ENCODE assay signal across 10 cellular contexts in genomic region chr4:119735136-119735770, GRCh38.
DNase-seq lines count a peak whose midpoint lies in the region; ATAC-seq, FAIRE-seq and TF ChIP-seq lines count a peak whose summit lies in the region.
"Had no signal": no experiment of that assay in that cellular context is flagged by ENCODE, and none has a peak within 500 bp of the region (broad histone marks: within the 10 kb centered on the region; RNA-seq: fewer than 3 reads in every experiment).

No MANE protein-coding gene starts in this region.

- H4K20me1 ChIP-seq in endothelial cell of umbilical vein (replicated peaks; ENCODE audit: control insufficient read depth, extremely low read depth, insufficient read depth, low read length) = no peaks in the 10 kb centered on the region

- no peak overlapping the region for H3K27ac Mint-ChIP-seq in activated T-cell treated with anti-CD3 and anti-CD28 coated beads, Interleukin-2, amount 50 U/mL, for 72 hours

- CTCF ChIA-PET in endothelial cell of umbilical vein (lab: Charles Lee) = interaction anchor here (0.6 to 1.5 kb wide), 2 partner anchors 16 to 21 kb away, joined by 3 to 5 read pairs; no protein-coding TSS in a partner anchor

- dilution Hi-C loops in endothelial cell of umbilical vein (cut with MboI; ENCODE audit: extremely low pct_ligation_motif_present, low sequenced_read_pairs) = no loop called here

- H3K27me3 Mint-ChIP-seq in activated T-cell treated with anti-CD3 and anti-CD28 coated beads, Interleukin-2, amount 50 U/mL, for 72 hours (ENCODE audit: low read depth) = peaks cover 4% of the 10 kb centered on the region

- no peaks in the 10 kb centered on the region for H3K9me3 ChIP-seq in endothelial cell of umbilical vein (replicated peaks; ENCODE audit: control insufficient read depth, insufficient read depth, low read length)
- no peaks in the 10 kb centered on the region for H3K9me3 ChIP-seq in mesodermal cell (ENCODE audit: control insufficient read depth, low read length)
- H3K9me3 ChIP-seq in aorta (ENCODE audit: control insufficient read depth, low read length) = no peaks in the 10 kb centered on the region

- no peak for FAIRE-seq in endothelial cell of umbilical vein (lab: Jason Lieb, UNC)

- ATAC-seq in Right ventricle myocardium inferior (peak; percentile 51), aorta (ENCODE audit: low FRiP score) (peak; percentile 61), left colon (no peak)
- ATAC-seq in activated T-cell treated with anti-CD3 and anti-CD28 coated beads, Interleukin-2, amount 50 U/mL, for 72 hours (replicated peaks in 1 of 2) = no peak

- H2AFZ ChIP-seq in endothelial cell of umbilical vein (ENCODE audit: low read depth, low read length) = no peak overlapping the region

- no peak overlapping the region for H3K4me3 ChIP-seq in endothelial cell of umbilical vein (replicated peaks in 1 of 3; ENCODE audit: insufficient read depth in 1 of 3, low read depth in 1 of 3, low read length in 3 of 3)
- H3K4me3 ChIP-seq in mesodermal cell (ENCODE audit: extremely low read depth, insufficient read depth, low read length, poor library complexity, severe bottlenecking) = no peak overlapping the region
- H3K4me3 ChIP-seq in aorta (ENCODE audit: low read length in 2 of 2) = no peak overlapping the region

- no peaks in the 10 kb centered on the region for H3K79me2 ChIP-seq in endothelial cell of umbilical vein (ENCODE audit: control insufficient read depth, insufficient read depth, low read length)

- no peak overlapping the region for H3K4me2 ChIP-seq in endothelial cell of umbilical vein (ENCODE audit: insufficient read depth, low read length)

- H3K36me3 ChIP-seq in endothelial cell of umbilical vein (ENCODE audit: control insufficient read depth in 2 of 2, extremely low read depth in 1 of 2, insufficient read depth in 2 of 2, low read length in 2 of 2) (no peaks in the 10 kb centered on the region), mesodermal cell (ENCODE audit: control insufficient read depth, insufficient read depth, low read length) (no peaks in the 10 kb centered on the region), aorta (ENCODE audit: control insufficient read depth in 1 of 2, insufficient read depth in 2 of 2, low read length in 1 of 2) (no peaks in the 10 kb centered on the region)

- no peaks in the 10 kb centered on the region for H3K36me3 Mint-ChIP-seq in activated T-cell treated with anti-CD3 and anti-CD28 coated beads, Interleukin-2, amount 50 U/mL, for 72 hours (ENCODE audit: insufficient read depth in 2 of 2)

- no peak overlapping the region for H3K4me3 Mint-ChIP-seq in activated T-cell treated with anti-CD3 and anti-CD28 coated beads, Interleukin-2, amount 50 U/mL, for 72 hours

- H3K4me1 ChIP-seq in endothelial cell of umbilical vein (ENCODE audit: control insufficient read depth, extremely low read depth, insufficient read depth, low read length) (peaks cover 11% of the 10 kb centered on the region), mesodermal cell (ENCODE audit: control insufficient read depth, insufficient read depth, low read length, poor library complexity, severe bottlenecking) (peaks cover 35% of the 10 kb centered on the region), aorta (ENCODE audit: control insufficient read depth in 1 of 2, insufficient read depth in 2 of 2, low read length in 2 of 2) (peaks cover 7 to 11% of the 10 kb centered on the region in 2 donors)

- no peaks in the 10 kb centered on the region for H3K9me1 ChIP-seq in endothelial cell of umbilical vein (replicated peaks; ENCODE audit: control insufficient read depth, extremely low read depth, insufficient read depth, low read length)

- H3K9ac ChIP-seq in endothelial cell of umbilical vein (replicated peaks; ENCODE audit: extremely low read depth, insufficient read depth, low read length) = no peak overlapping the region

- TF ChIP-seq CTCF in endothelial cell of umbilical vein (IDR thresholded peaks at IDR 0.05; ENCODE audit: extremely low read depth in 1 of 2, insufficient read depth in 1 of 2, low read depth in 1 of 2, low read length in 2 of 2) = no peak

- H3K27ac ChIP-seq in endothelial cell of umbilical vein (ENCODE audit: insufficient read depth, low read depth, low read length) = no peak overlapping the region
- peak overlapping the region; percentile 64 for H3K27ac ChIP-seq in mesodermal cell (ENCODE audit: low read depth, low read length, severe bottlenecking)
- H3K27ac ChIP-seq in aorta (ENCODE audit: low read depth in 1 of 2, low read length in 2 of 2) = peak overlapping the region; percentile 17 to 86
- H3K27ac ChIP-seq: 22Rv1 had no signal

- POLR2A ChIA-PET in endothelial cell of umbilical vein (lab: Charles Lee) = no interaction called here

- intact Hi-C loops in Right ventricle myocardium inferior (cut with DNase I) = no loop called here
- intact Hi-C loops in cardiac septum (cut with DNase I) = no loop called here
- intact Hi-C loops in endothelial cell of umbilical vein (cut with micrococcal nuclease) = no loop called here
- intact Hi-C loops in aorta (cut with DNase I) = loop anchor here (5.0 to 10.0 kb wide), 4 partner anchors 47 to 317 kb away; no protein-coding TSS in a partner anchor
- intact Hi-C loops in left colon (cut with DNase I, micrococcal nuclease) = no loop called here

- DNase-seq in Right ventricle myocardium inferior (ENCODE audit: missing footprints) = no peak
- DNase-seq in cardiac septum (ENCODE audit: low spot score) = no peak
- DNase-seq in endothelial cell of umbilical vein (ENCODE audit: low read depth, low spot score) = peak; percentile 4
- DNase-seq in aorta = no peak
- no peak for DNase-seq in left colon
- no peak for DNase-seq in activated T-cell treated with anti-CD3 and anti-CD28 coated beads, Interleukin-2, amount 50 U/mL, for 72 hours
- no peak for DNase-seq in activated CD4-positive, alpha-beta T cell treated with anti-CD3 and anti-CD28 coated beads for 48 hours
- DNase-seq: NCI-H1694 treated with DMSO at 0.1 percent for 48 hours had no signal

- H3K27me3 ChIP-seq in endothelial cell of umbilical vein (ENCODE audit: control insufficient read depth in 2 of 2, insufficient read depth in 2 of 2, low read length in 2 of 2) = peaks cover 0 to 3% of the 10 kb centered on the region in 2 experiments
- no peaks in the 10 kb centered on the region for H3K27me3 ChIP-seq in aorta (ENCODE audit: control insufficient read depth in 1 of 2, insufficient read depth in 2 of 2, low read length in 1 of 2)

- H3K9me3 Mint-ChIP-seq in activated T-cell treated with anti-CD3 and anti-CD28 coated beads, Interleukin-2, amount 50 U/mL, for 72 hours = peaks cover 0 to 1% of the 10 kb centered on the region in 2 donors

- BruUV-seq in endothelial cell of umbilical vein (replicated peaks; lab: Mats Ljungman, UMichigan) = no TSS peak

- H3K4me1 Mint-ChIP-seq in activated T-cell treated with anti-CD3 and anti-CD28 coated beads, Interleukin-2, amount 50 U/mL, for 72 hours (ENCODE audit: low read depth) = no peaks in the 10 kb centered on the region

- WGBS in mesodermal cell (ENCODE audit: insufficient coverage in 2 of 2), 2 experiments = 100% methylated on average over 1 of the region's 2 CpGs
- 5 to 7% methylated on average over 2 of the region's 2 CpGs for WGBS in aorta, 2 donors

- no peak for TF ChIP-seq POLR2A in endothelial cell of umbilical vein (IDR thresholded peaks at IDR 0.05; ENCODE audit: low read depth, low read length)

TF ChIP-seq in endothelial cell of umbilical vein, 7 proteins besides CTCF, POLR2A, EP300 and RAD21:
- TF ChIP-seq MAX (IDR thresholded peaks at IDR 0.05; ENCODE audit: insufficient read depth, insufficient read length) = no peak
- no peak for TF ChIP-seq JUN (IDR thresholded peaks at IDR 0.05; ENCODE audit: borderline replicate concordance, insufficient read depth, insufficient read length, low read depth)
- no peak for TF ChIP-seq POLR2AphosphoS5 (IDR thresholded peaks at IDR 0.05; ENCODE audit: insufficient read depth, low read depth, low read length)
- TF ChIP-seq GATA2 (IDR thresholded peaks at IDR 0.05; ENCODE audit: insufficient read depth, insufficient read length, low read depth, low read length) = no peak
- TF ChIP-seq MYC (IDR thresholded peaks at IDR 0.05; ENCODE audit: low read depth, low read length) = no peak
- no peak for TF ChIP-seq FOS (IDR thresholded peaks at IDR 0.05; ENCODE audit: borderline replicate concordance, insufficient read depth, low read length)
- no peak for TF ChIP-seq EZH2 (IDR thresholded peaks at IDR 0.05; ENCODE audit: borderline replicate concordance, low read depth, low read length, severe bottlenecking)

Comparison
In these comparisons a context has a peak if more than half of its experiments do, and no peak if none do; other contexts are left out.
1. ATAC-seq: peak in Right ventricle myocardium inferior (single experiment) and aorta (single experiment); none in left colon (single experiment) and activated T-cell treated with anti-CD3 and anti-CD28 coated beads, Interleukin-2, amount 50 U/mL, for 72 hours (0 of 2).
2. intact Hi-C loops: an anchor here in aorta (5.0 to 10.0 kb wide); none called in Right ventricle myocardium inferior, cardiac septum, endothelial cell of umbilical vein and left colon.